In genomic region chr1:201895913-201896807, GRCh38 we compare ENCODE assay signal across 9 cellular contexts. TPM values are rescaled to one million over a fixed set of nuclear protein-coding genes. Genes with fewer than 3 reads are reported as not detected.
DNase-seq lines count a peak whose midpoint lies in the region; ATAC-seq, FAIRE-seq and TF ChIP-seq lines count a peak whose summit lies in the region.
"Had no signal": no experiment of that assay in that cellular context is flagged by ENCODE, and none has a peak within 500 bp of the region (broad histone marks: within the 10 kb centered on the region; RNA-seq: fewer than 3 reads in every experiment).

No MANE protein-coding gene starts in this region.

- no peak overlapping the region for H3K4me3 ChIP-seq in bronchial epithelial cell (ENCODE audit: low read depth, low read length)
- no peak overlapping the region for H3K4me3 ChIP-seq in kidney (ENCODE audit: low read length in 2 of 2)

- peaks cover 0 to 5% of the 10 kb centered on the region in 2 donors for H3K4me1 ChIP-seq in kidney (ENCODE audit: control insufficient read depth in 1 of 2, insufficient read depth in 1 of 2, low read depth in 1 of 2, low read length in 2 of 2)

- peak; percentile 58 for ATAC-seq in HG03159 (IDR thresholded peaks at IDR 0.05; ENCODE audit: unreplicated experiment)

- no peak overlapping the region for H3K9ac ChIP-seq in kidney (ENCODE audit: low read length in 2 of 2)

- FAIRE-seq in bronchial epithelial cell (lab: Jason Lieb, UNC) (no peak), kidney (lab: Jason Lieb, UNC) (no peak)
- FAIRE-seq: A204.1 had no signal

- H3K27ac ChIP-seq in kidney (ENCODE audit: low read depth in 2 of 2, low read length in 2 of 2): no peak overlapping the region

- peak; percentile 97 for TF ChIP-seq CTCF in bronchial epithelial cell (IDR thresholded peaks at IDR 0.05; ENCODE audit: insufficient read depth, low read length, severe bottlenecking)
- TF ChIP-seq CTCF in kidney (IDR thresholded peaks at IDR 0.05; ENCODE audit: borderline replicate concordance, extremely low read depth, insufficient read depth): peak; percentile 91

- intact Hi-C loops in kidney (cut with DNase I): loop anchor here (5.0 kb wide), 1 partner anchor 61 kb away; the partner anchor contains the start of gene TIMM17A

- no peaks in the 10 kb centered on the region for H3K36me3 ChIP-seq in bronchial epithelial cell (ENCODE audit: control insufficient read depth, insufficient read depth, low read length)
- no peaks in the 10 kb centered on the region for H3K36me3 ChIP-seq in kidney (ENCODE audit: control insufficient read depth in 1 of 2, insufficient read depth in 2 of 2, low read length in 2 of 2)

- no peaks in the 10 kb centered on the region for H3K9me3 ChIP-seq in kidney (ENCODE audit: control insufficient read depth in 1 of 2, low read length in 2 of 2)

- H3K27me3 ChIP-seq in bronchial epithelial cell (ENCODE audit: control insufficient read depth, insufficient read depth, low read length): no peaks in the 10 kb centered on the region

- DNase-seq in NCI-H187 (lab: John Stamatoyannopoulos, UW) (peak; percentile 43 to 53), NCI-H187 treated with DMSO at 0.1 percent for 48 hours (lab: John Stamatoyannopoulos, UW) (no peak), NCI-H345 treated with DMSO at 0.1 percent for 48 hours (lab: John Stamatoyannopoulos, UW; ENCODE audit: unreplicated experiment) (peak; percentile 84), bronchial epithelial cell (ENCODE audit: low read depth) (peak; percentile 80), kidney (peak; percentile 94)
- peak; percentile 49 to 69 (median 58) for DNase-seq in activated CD4-positive, CD25-positive, alpha-beta regulatory T cell (lab: John Stamatoyannopoulos, UW)
- peak; percentile 92 for DNase-seq in stimulated activated CD4-positive, alpha-beta T cell treated with anti-CD3 and anti-CD28 coated beads, Interleukin-15, amount 100 ng/mL, for 24 hours

RNA-seq across cellular contexts. Expression of gene SHISA4, which starts 7.5 kb away (rescaled TPM):
- total RNA-seq in bronchial epithelial cell: 3.2 and 3.9 TPM in 2 replicates
- total RNA-seq in kidney: 10.4 TPM
- 37.6 TPM for polyA plus RNA-seq in kidney (ENCODE audit: insufficient read depth, low read depth, low replicate concordance)

RNA-seq across cellular contexts. Expression of gene LMOD1, which starts 50.2 kb away (rescaled TPM):
- total RNA-seq in bronchial epithelial cell: 0.26 TPM in 1 of 2 replicates, not detected in the other
- total RNA-seq in kidney: 33.3 TPM
- polyA plus RNA-seq in kidney (ENCODE audit: insufficient read depth, low read depth, low replicate concordance): 9.5 TPM

RNA-seq across cellular contexts. Expression of gene TIMM17A, which starts 59.1 kb away (rescaled TPM):
- 53.4 and 74.9 TPM in 2 replicates for total RNA-seq in bronchial epithelial cell
- 40.8 TPM for total RNA-seq in kidney
- 73.2 TPM for polyA plus RNA-seq in kidney (ENCODE audit: insufficient read depth, low read depth, low replicate concordance)

Comparison
In these comparisons a context has a peak if more than half of its experiments do, and no peak if none do; other contexts are left out.
1. RNA of gene LMOD1, which starts 50.2 kb away (total RNA-seq): 33.3 TPM in kidney (single experiment); 0.26 TPM in bronchial epithelial cell; every median in the first group is over 10 times any median in the second.